In genomic region chr11:64222651-64223000, GRCh38 we compare ENCODE assay signal across 15 cellular contexts. TPM values are rescaled to one million over a fixed set of nuclear protein-coding genes. Genes with fewer than 3 reads are reported as not detected.
DNase-seq lines count a peak whose midpoint lies in the region; ATAC-seq and TF ChIP-seq lines count a peak whose summit lies in the region.
"Had no signal": no experiment of that assay in that cellular context is flagged by ENCODE, and none has a peak within 500 bp of the region (broad histone marks: within the 10 kb centered on the region; RNA-seq: fewer than 3 reads in every experiment).

No MANE protein-coding gene starts in this region.

- peaks cover 14% of the 10 kb centered on the region for H3K4me1 ChIP-seq in cardiac muscle cell (ENCODE audit: low read depth)
- H3K4me1 ChIP-seq in osteoblast (ENCODE audit: insufficient read depth, low read length) = peaks cover 22% of the 10 kb centered on the region
- peaks cover 2% of the 10 kb centered on the region for H3K4me1 ChIP-seq in mesendoderm (ENCODE audit: control insufficient read depth, low read depth, low read length)

- H3K56ac ChIP-seq in mesendoderm (ENCODE audit: low read length) = no peak overlapping the region

- no peak overlapping the region for H3K23ac ChIP-seq in mesendoderm (ENCODE audit: low read length)

- no peak overlapping the region for H2BK5ac ChIP-seq in mesendoderm (ENCODE audit: low read length)

- WGBS in mesendoderm (ENCODE audit: extremely low coverage, insufficient coverage, low lambda C conversion rate) = no CpG with 5 or more reads among the region's 9 CpGs

- no peak overlapping the region for H3K18ac ChIP-seq in mesendoderm (ENCODE audit: low read length)

- H4K8ac ChIP-seq in mesendoderm (ENCODE audit: low read depth, low read length) = no peak overlapping the region

- no peak overlapping the region for H3K9ac ChIP-seq in mesendoderm (ENCODE audit: low read length)

- H2AK5ac ChIP-seq in mesendoderm (ENCODE audit: low read length) = no peak overlapping the region

- no peak for ATAC-seq in left cardiac atrium
- ATAC-seq: SK-N-SH treated with all-trans-retinoic acid at 6 μM for 48 hours had no signal

- H2AFZ ChIP-seq in osteoblast (ENCODE audit: low read length) = no peak overlapping the region

- no peak for DNase-seq in cardiac muscle cell (ENCODE audit: low read depth in 1 of 2, low spot score in 1 of 2)
- no peak for DNase-seq in left cardiac atrium
- DNase-seq in NB4 (ENCODE audit: low read depth) = peak; percentile 37
- DNase-seq in osteoblast (ENCODE audit: insufficient read length, low spot score, missing footprints) = peak; percentile 63
- DNase-seq in posterior cingulate gyrus = no peak
- no peak for DNase-seq in globus pallidus (ENCODE audit: low spot score)
- DNase-seq in mesendoderm = no peak
- DNase-seq: CD4-positive, alpha-beta T cell; GDM1; KG1; NCI-H1048; NCI-H2107; NCI-H345; SHP77 treated with DMSO at 0.1 percent for 48 hours had no signal

- H3K27ac ChIP-seq in cardiac muscle cell = peak overlapping the region; percentile 14
- H3K27ac ChIP-seq in osteoblast (ENCODE audit: low read depth, low read length) = no peak overlapping the region
- H3K27ac ChIP-seq in mesendoderm (ENCODE audit: low read depth, low read length) = no peak overlapping the region

- peaks cover 30% of the 10 kb centered on the region for H3K79me2 ChIP-seq in osteoblast (ENCODE audit: insufficient read depth, low read length)
- no peaks in the 10 kb centered on the region for H3K79me2 ChIP-seq in mesendoderm (ENCODE audit: control insufficient read depth, insufficient read depth, low read length)

- H3K36me3 ChIP-seq in cardiac muscle cell (peaks cover 4% of the 10 kb centered on the region), osteoblast (ENCODE audit: insufficient read depth, low read length) (peaks cover 5% of the 10 kb centered on the region), mesendoderm (ENCODE audit: control insufficient read depth, insufficient read depth, low read length) (no peaks in the 10 kb centered on the region)

- H3K79me1 ChIP-seq in mesendoderm (ENCODE audit: low read length) = peaks cover 4% of the 10 kb centered on the region

- no peak for TF ChIP-seq CTCF in cardiac muscle cell (IDR thresholded peaks at IDR 0.05; ENCODE audit: low read depth, low read length)
- TF ChIP-seq CTCF in NB4 (IDR thresholded peaks at IDR 0.05; ENCODE audit: low read depth, low read length) = no peak
- TF ChIP-seq CTCF in osteoblast (IDR thresholded peaks at IDR 0.05; ENCODE audit: extremely low read depth, low read depth, low read length) = no peak

- H4K20me1 ChIP-seq in osteoblast (ENCODE audit: insufficient read depth, low read length) = peaks cover 5% of the 10 kb centered on the region

- H3K4me3 ChIP-seq in cardiac muscle cell (no peak overlapping the region), NB4 (ENCODE audit: low read depth, low read length) (no peak overlapping the region), osteoblast (ENCODE audit: insufficient read depth, low read length) (no peak overlapping the region), mesendoderm (ENCODE audit: low read length) (no peak overlapping the region)

- TF ChIP-seq POLR2A in NB4 (IDR thresholded peaks at IDR 0.05; ENCODE audit: extremely low read depth, insufficient read length) = no peak

- H3K4me2 ChIP-seq in osteoblast (ENCODE audit: insufficient read depth, low read length) (no peak overlapping the region), mesendoderm (ENCODE audit: low read length) (no peak overlapping the region)

- H3K27me3 ChIP-seq in cardiac muscle cell (no peaks in the 10 kb centered on the region), osteoblast (ENCODE audit: insufficient read depth, low read length) (no peaks in the 10 kb centered on the region), mesendoderm (ENCODE audit: insufficient read depth, low read length, poor library complexity) (no peaks in the 10 kb centered on the region)

- H3K9me3 ChIP-seq in cardiac muscle cell (ENCODE audit: low read depth) (no peaks in the 10 kb centered on the region), osteoblast (ENCODE audit: low read depth, low read length) (no peaks in the 10 kb centered on the region)

- intact Hi-C loops in left cardiac atrium (cut with DNase I) (no loop called here), posterior cingulate gyrus (cut with DNase I) (no loop called here)

- H4K5ac ChIP-seq in mesendoderm (ENCODE audit: low read length) = no peak overlapping the region

- no peak overlapping the region for H3K4ac ChIP-seq in mesendoderm (ENCODE audit: low read depth, low read length)

- no peak overlapping the region for H2BK15ac ChIP-seq in mesendoderm (replicated peaks; ENCODE audit: low read depth)

- no peak overlapping the region for H2BK120ac ChIP-seq in mesendoderm (ENCODE audit: low read depth, low read length)

RNA-seq across cellular contexts. Expression of gene TRPT1, which starts 3.4 kb away (rescaled TPM):
- total RNA-seq in cardiac muscle cell (117 and 131 TPM in 2 replicates), left cardiac atrium (10 to 100 TPM; 59.6 to 61.2 TPM), osteoblast (32.2 and 33.0 TPM in 2 replicates)
- polyA plus RNA-seq in cardiac muscle cell = 137 and 161 TPM in 2 replicates
- polyA plus RNA-seq in mesendoderm (2013, experiment 1 of 2) = 29.9 TPM
- polyA plus RNA-seq in mesendoderm (2013, experiment 2 of 2) = 30.6 TPM

RNA-seq across cellular contexts. Expression of gene NUDT22, which starts 3.4 kb away (rescaled TPM):
- total RNA-seq in cardiac muscle cell (76.0 and 98.8 TPM in 2 replicates), left cardiac atrium (10 to 100 TPM; 58.8 to 82.0 TPM), osteoblast (46.6 and 56.5 TPM in 2 replicates)
- polyA plus RNA-seq in cardiac muscle cell = 88.3 and 90.6 TPM in 2 replicates
- 59.0 TPM for polyA plus RNA-seq in mesendoderm (2013, experiment 1 of 2)
- polyA plus RNA-seq in mesendoderm (2013, experiment 2 of 2) = 59.6 TPM

RNA-seq across cellular contexts. Expression of gene DNAJC4, which starts 7.7 kb away (rescaled TPM):
- total RNA-seq in cardiac muscle cell (75.5 and 79.9 TPM in 2 replicates), left cardiac atrium (10 to 100 TPM; 49.2 to 49.3 TPM), osteoblast (8.0 and 9.8 TPM in 2 replicates)
- 126 and 132 TPM in 2 replicates for polyA plus RNA-seq in cardiac muscle cell
- polyA plus RNA-seq in mesendoderm (2013, experiment 1 of 2) = 10.4 TPM
- polyA plus RNA-seq in mesendoderm (2013, experiment 2 of 2) = 11.5 TPM

RNA-seq across cellular contexts. Expression of gene VEGFB, which starts 11.8 kb away (rescaled TPM):
- total RNA-seq in cardiac muscle cell (162 and 206 TPM in 2 replicates), left cardiac atrium (100 to 1,000 TPM; 276 to 310 TPM), osteoblast (37.6 and 41.5 TPM in 2 replicates)
- 178 and 199 TPM in 2 replicates for polyA plus RNA-seq in cardiac muscle cell
- 14.3 TPM for polyA plus RNA-seq in mesendoderm (2013, experiment 1 of 2)
- polyA plus RNA-seq in mesendoderm (2013, experiment 2 of 2) = 15.5 TPM

RNA-seq across cellular contexts. Expression of gene FERMT3, which starts 16.1 kb away (rescaled TPM):
- 0.11 and 1.8 TPM in 2 replicates for total RNA-seq in cardiac muscle cell
- polyA plus RNA-seq in cardiac muscle cell = 1.1 and 2.1 TPM in 2 replicates
- total RNA-seq in left cardiac atrium = 10 to 100 TPM; 23.8 to 25.8 TPM
- total RNA-seq in osteoblast = 0.59 and 1.1 TPM in 2 replicates
- 1.3 TPM for polyA plus RNA-seq in mesendoderm (2013, experiment 1 of 2)
- 0.76 TPM for polyA plus RNA-seq in mesendoderm (2013, experiment 2 of 2)

Comparison
In these comparisons a context has a peak if more than half of its experiments do, and no peak if none do; other contexts are left out.
1. DNase-seq: peak in NB4 (single experiment) and osteoblast (single experiment); none in cardiac muscle cell (0 of 2), left cardiac atrium (single experiment), posterior cingulate gyrus (0 of 10), globus pallidus (single experiment) and mesendoderm (single experiment).